In genomic region chr5:155254399-155254798, GRCh38 we compare ENCODE assay signal across 20 cellular contexts.
DNase-seq lines count a peak whose midpoint lies in the region; ATAC-seq and TF ChIP-seq lines count a peak whose summit lies in the region.
"Had no signal": no experiment of that assay in that cellular context is flagged by ENCODE, and none has a peak within 500 bp of the region (broad histone marks: within the 10 kb centered on the region; RNA-seq: fewer than 3 reads in every experiment).

No MANE protein-coding gene starts in this region.

- H3K79me2 ChIP-seq in H9 (ENCODE audit: insufficient read depth, low read length): no peaks in the 10 kb centered on the region

- H2AK5ac ChIP-seq in H9 (ENCODE audit: insufficient read length, low read length): no peak overlapping the region

- H3K9me3 ChIP-seq in RWPE2 (ENCODE audit: severe bottlenecking) (no peaks in the 10 kb centered on the region), vagina (no peaks in the 10 kb centered on the region), H9 (ENCODE audit: control insufficient read depth, low read depth, low read length) (no peaks in the 10 kb centered on the region)
- H3K9me3 ChIP-seq: BLaER1 had no signal

- H2AFZ ChIP-seq in H9 (ENCODE audit: low read length): no peak overlapping the region
- H2AFZ ChIP-seq: GM23248 had no signal

- H3K14ac ChIP-seq in H9 (ENCODE audit: insufficient read depth, low read length): no peak overlapping the region

- H3K23me2 ChIP-seq in H9 (ENCODE audit: insufficient read length, low read depth, low read length, poor library complexity, severe bottlenecking): no peaks in the 10 kb centered on the region

- H3K4me2 ChIP-seq in H9 (ENCODE audit: insufficient read depth, insufficient read length, low read length): no peak overlapping the region
- H3K4me2 ChIP-seq: BLaER1 had no signal

- no peaks in the 10 kb centered on the region; a peak in 1 of 7 replicates for H3K36me3 Mint-ChIP-seq in H9 (ENCODE audit: insufficient read depth in 1 of 3, low read depth in 3 of 3)
- H3K36me3 Mint-ChIP-seq: CD4-positive, CD25-positive, alpha-beta regulatory T cell; CD8-positive, alpha-beta memory T cell; IgD-negative memory B cell had no signal

- intact Hi-C loops in vagina (cut with DNase I): no loop called here

- TF ChIP-seq CTCF in RWPE2 (IDR thresholded peaks at IDR 0.05; ENCODE audit: poor library complexity, severe bottlenecking) (no peak), vagina (IDR thresholded peaks at IDR 0.05) (no peak), H9 (conservative IDR thresholded peaks at IDR 0.05) (no peak)

- no peak overlapping the region for H2BK20ac ChIP-seq in H9 (ENCODE audit: low read depth, low read length, poor library complexity, severe bottlenecking)

- no peak overlapping the region for H4K8ac ChIP-seq in H9 (replicated peaks; ENCODE audit: insufficient read length, low read depth, low read length)

- H3K4me3 ChIP-seq in RWPE2 (ENCODE audit: severe bottlenecking) (no peak overlapping the region), vagina (no peak overlapping the region)
- H3K4me3 ChIP-seq: BLaER1, GM23248 had no signal

- H3K27me3 ChIP-seq in RWPE2 (ENCODE audit: insufficient read depth, poor library complexity, severe bottlenecking) (no peaks in the 10 kb centered on the region), vagina (no peaks in the 10 kb centered on the region), H9 (ENCODE audit: insufficient read depth, low read length) (no peaks in the 10 kb centered on the region)
- H3K27me3 ChIP-seq: BLaER1 had no signal

- no peak overlapping the region for H3K18ac ChIP-seq in H9 (ENCODE audit: insufficient read length, low read depth, low read length)

- H4K91ac ChIP-seq in H9 (ENCODE audit: insufficient read length, low read depth, low read length): no peak overlapping the region

- H3K4me3 Mint-ChIP-seq in H9: no peak overlapping the region; a peak in 1 of 5 replicates
- H3K4me3 Mint-ChIP-seq: CD4-positive, CD25-positive, alpha-beta regulatory T cell; CD8-positive, alpha-beta memory T cell; HFFc6; IgD-negative memory B cell had no signal

- no peak overlapping the region for H3K27ac ChIP-seq in RWPE2 (ENCODE audit: poor library complexity, severe bottlenecking)
- no peak overlapping the region for H3K27ac ChIP-seq in vagina
- no peak overlapping the region for H3K27ac ChIP-seq in H9 (ENCODE audit: insufficient read length, low read depth, low read length)
- H3K27ac ChIP-seq: BLaER1, GM23248 had no signal

- no peaks in the 10 kb centered on the region for H3K4me1 Mint-ChIP-seq in H9
- H3K4me1 Mint-ChIP-seq: CD4-positive, CD25-positive, alpha-beta regulatory T cell; CD8-positive, alpha-beta memory T cell; IgD-negative memory B cell had no signal

- H2BK12ac ChIP-seq in H9 (ENCODE audit: insufficient read length, low read depth, low read length): no peak overlapping the region

- H4K20me1 ChIP-seq in H9 (ENCODE audit: control insufficient read depth, insufficient read depth, insufficient read length): no peaks in the 10 kb centered on the region
- H4K20me1 ChIP-seq: BLaER1 had no signal

- H3K9me3 Mint-ChIP-seq in H9: no peaks in the 10 kb centered on the region

- DNase-seq in HT1080 (ENCODE audit: low read depth) (peak; percentile 38), RWPE2 (ENCODE audit: low spot score) (no peak), islet precursor cell (peak; percentile 25), vagina (ENCODE audit: extremely low spot score in 2 of 2) (peak; percentile 19 to 22), H9 (no peak), RKO (ENCODE audit: low spot score) (no peak)
- DNase-seq in activated CD4-positive, alpha-beta T cell treated with anti-CD3 and anti-CD28 coated beads, Interleukin-2, amount 50 U/mL, for 4 hours: no peak
- DNase-seq: 8988T; CD4-positive, CD25-positive, alpha-beta regulatory T cell; CD8-positive, alpha-beta memory T cell; COR-L47; DMS 273 treated with DMSO at 0.1 percent for 48 hours; DMS53; DND-41; GM23248; HFFc6 had no signal

- no peak overlapping the region for H2BK15ac ChIP-seq in H9 (ENCODE audit: low read depth, low read length)

- H3T11ph ChIP-seq in H9 (ENCODE audit: low read length): no peak overlapping the region

- no peak overlapping the region for H4K5ac ChIP-seq in H9 (ENCODE audit: insufficient read length, low read depth, low read length)

- H3K36me3 ChIP-seq in RWPE2 (ENCODE audit: low read depth) (no peaks in the 10 kb centered on the region), vagina (no peaks in the 10 kb centered on the region)
- H3K36me3 ChIP-seq: BLaER1 had no signal

- H3K9ac ChIP-seq in H9 (ENCODE audit: extremely low read depth, insufficient read length, low read length): no peak overlapping the region
- H3K9ac ChIP-seq: BLaER1, GM23248 had no signal

- no peaks in the 10 kb centered on the region for H3K27me3 Mint-ChIP-seq in H9 (ENCODE audit: low read depth)
- H3K27me3 Mint-ChIP-seq: CD4-positive, CD25-positive, alpha-beta regulatory T cell; IgD-negative memory B cell had no signal

- no peak overlapping the region for H3K56ac ChIP-seq in H9 (ENCODE audit: insufficient read length, low read depth, low read length)

- H2BK5ac ChIP-seq in H9 (ENCODE audit: insufficient read length, low read length): no peak overlapping the region

- no CpG with 5 or more reads among the region's 2 CpGs for WGBS in H9 (ENCODE audit: extremely low coverage, insufficient read length, low lambda C conversion rate)

- peak; percentile 77 for ATAC-seq in RWPE2 (ENCODE audit: low read depth)
- ATAC-seq: HCT116, HepG2 had no signal

- no peak overlapping the region for H2BK120ac ChIP-seq in H9 (ENCODE audit: low read depth, low read length, poor library complexity, severe bottlenecking)

- no peaks in the 10 kb centered on the region for H3K4me1 ChIP-seq in RWPE2 (ENCODE audit: insufficient read depth, poor library complexity, severe bottlenecking)
- no peaks in the 10 kb centered on the region for H3K4me1 ChIP-seq in vagina
- no peaks in the 10 kb centered on the region for H3K4me1 ChIP-seq in H9 (ENCODE audit: insufficient read depth, low read length)

- H3K23ac ChIP-seq in H9 (ENCODE audit: insufficient read length, low read depth, low read length): no peak overlapping the region

- H3K4ac ChIP-seq in H9 (ENCODE audit: low read depth, low read length): no peak overlapping the region

- TF ChIP-seq POLR2A in vagina (IDR thresholded peaks at IDR 0.05): no peak

- H3K27ac Mint-ChIP-seq in H9: no peak overlapping the region
- H3K27ac Mint-ChIP-seq: CD4-positive, CD25-positive, alpha-beta regulatory T cell; CD8-positive, alpha-beta memory T cell; HFFc6; IgD-negative memory B cell had no signal

- H3K79me1 ChIP-seq in H9 (ENCODE audit: insufficient read depth, low read depth, low read length, poor library complexity, severe bottlenecking): no peaks in the 10 kb centered on the region

Comparison
In these comparisons a context has a peak if more than half of its experiments do, and no peak if none do; other contexts are left out.
1. DNase-seq: peak in HT1080 (single experiment), islet precursor cell (single experiment) and vagina (2 of 2); none in RWPE2 (single experiment), activated CD4-positive, alpha-beta T cell treated with anti-CD3 and anti-CD28 coated beads, Interleukin-2, amount 50 U/mL, for 4 hours (0 of 2), H9 (single experiment) and RKO (single experiment).